In genomic region chr2:37827911-37828411, GRCh38 we compare ENCODE assay signal across 1 cellular context.
TF ChIP-seq lines count a peak whose summit lies in the region.

No MANE protein-coding gene starts in this region.

TF ChIP-seq in HepG2, 621 proteins besides CTCF, POLR2A, EP300 and RAD21 (continued from another document):
- TF ChIP-seq ZNF318 (CRISPR knock-in tag; IDR thresholded peaks at IDR 0.05) (no peak), RBFOX2 (IDR thresholded peaks at IDR 0.05; ENCODE audit: low read depth, low read length) (no peak), ZNF496 (CRISPR knock-in tag; IDR thresholded peaks at IDR 0.05; ENCODE audit: insufficient replicate concordance) (no peak), HNRNPL (IDR thresholded peaks at IDR 0.05; ENCODE audit: low read depth, low read length) (no peak), PPARG (CRISPR knock-in tag; conservative IDR thresholded peaks at IDR 0.05) (0 out of 2 replicates have a peak, but pooled peaks have one; percentile 43), FOSL2 (CRISPR knock-in tag; IDR thresholded peaks at IDR 0.05) (0 out of 2 replicates have a peak, but pooled peaks have one; percentile 29), ZNF75D (CRISPR knock-in tag; IDR thresholded peaks at IDR 0.05; ENCODE audit: borderline replicate concordance) (no peak), USF2 (IDR thresholded peaks at IDR 0.05; ENCODE audit: low read depth, low read length) (peak; percentile 34; the same call in 1 of the 2 replicates), USF2 (CRISPR knock-in tag; IDR thresholded peaks at IDR 0.05; ENCODE audit: borderline replicate concordance) (no peak)
- TF ChIP-seq, protein P1, sequence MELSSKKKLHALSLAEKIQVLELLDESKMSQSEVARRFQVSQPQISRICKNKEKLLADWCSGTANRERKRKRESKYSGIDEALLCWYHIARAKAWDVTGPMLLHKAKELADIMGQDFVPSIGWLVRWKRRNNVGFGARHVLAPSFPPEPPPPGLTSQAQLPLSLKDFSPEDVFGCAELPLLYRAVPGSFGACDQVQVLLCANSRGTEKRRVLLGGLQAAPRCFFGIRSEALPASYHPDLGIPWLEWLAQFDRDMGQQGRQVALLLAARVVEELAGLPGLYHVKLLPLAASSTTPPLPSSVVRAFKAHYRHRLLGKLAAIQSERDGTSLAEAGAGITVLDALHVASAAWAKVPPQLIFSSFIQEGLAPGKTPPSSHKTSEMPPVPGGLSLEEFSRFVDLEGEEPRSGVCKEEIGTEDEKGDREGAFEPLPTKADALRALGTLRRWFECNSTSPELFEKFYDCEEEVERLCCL (CRISPR knock-in tag; IDR thresholded peaks at IDR 0.05; ENCODE audit: borderline replicate concordance): no peak
TF ChIP-seq in HepG2: peak in this region for 6.
